15 cellular contexts compared by ENCODE assay signal in the genomic region with DNA sequence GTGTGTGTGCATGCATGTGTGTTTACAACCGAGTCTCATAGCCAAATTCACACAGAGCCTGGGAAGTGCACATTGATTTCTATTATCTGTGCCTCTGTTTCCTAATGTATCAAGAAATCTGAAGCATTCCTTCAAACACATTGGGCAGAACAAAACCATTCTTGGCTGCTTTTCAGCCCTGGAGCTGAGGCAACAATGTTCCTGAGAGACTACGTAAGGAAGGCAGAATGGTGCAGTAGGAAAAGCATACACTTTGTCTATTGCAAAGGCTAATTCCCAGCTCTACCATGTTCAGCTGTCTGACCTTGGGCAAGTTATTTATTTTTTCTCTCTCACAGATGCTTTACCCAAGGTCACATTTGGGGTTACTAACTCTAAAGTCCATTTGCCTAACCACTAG.
DNase-seq lines count a peak whose midpoint lies in the region; ATAC-seq, FAIRE-seq and TF ChIP-seq lines count a peak whose summit lies in the region.
"Had no signal": no experiment of that assay in that cellular context is flagged by ENCODE, and none has a peak within 500 bp of the region (broad histone marks: within the 10 kb centered on the region; RNA-seq: fewer than 3 reads in every experiment).

No MANE protein-coding gene starts in this region.

- H3K14ac ChIP-seq in H9 (ENCODE audit: insufficient read depth, low read length): no peak overlapping the region

- TF ChIP-seq CTCF in HepG2 (CRISPR knock-in tag; IDR thresholded peaks at IDR 0.05) (no peak), right lobe of liver (IDR thresholded peaks at IDR 0.05) (no peak), choroid plexus epithelial cell (conservative IDR thresholded peaks at IDR 0.05; ENCODE audit: low read depth, low read length) (no peak), testis (IDR thresholded peaks at IDR 0.05) (no peak), H9 (conservative IDR thresholded peaks at IDR 0.05) (no peak)

- CTCF ChIA-PET in HepG2 (lab: Yijun Ruan, JAX; ENCODE audit: low intra/inter-chr PET ratio, low total read pairs): no interaction called here

- in situ Hi-C loops in HepG2 (cut with HindIII; ENCODE audit: extremely low pct_ligation_motif_present, low pct_unique_long_range_greater_than_20kb): loop anchor here (25.0 kb wide), 1 partner anchor 106 kb away; no protein-coding TSS in a partner anchor

- H3K9ac ChIP-seq in HepG2 (ENCODE audit: insufficient read depth, low read depth, low read length) (no peak overlapping the region), H9 (ENCODE audit: extremely low read depth, insufficient read length, low read length) (no peak overlapping the region)
- H3K9ac ChIP-seq: BLaER1 treated with 17β-estradiol and CSF1 and Interleukin-3, amounts not matched to agents 10 nM and 100 nM; GM23248 had no signal

- TF ChIP-seq EP300 in HepG2 (IDR thresholded peaks at IDR 0.05; ENCODE audit: low read depth in 2 of 2, low read length in 2 of 2) (no peak), HepG2 (CRISPR knock-in tag; IDR thresholded peaks at IDR 0.05; ENCODE audit: borderline replicate concordance) (no peak)

- no peaks in the 10 kb centered on the region for H3K9me3 ChIP-seq in HepG2 (ENCODE audit: low read length)
- H3K9me3 ChIP-seq in right lobe of liver: no peaks in the 10 kb centered on the region
- H3K9me3 ChIP-seq in testis: no peaks in the 10 kb centered on the region
- no peaks in the 10 kb centered on the region for H3K9me3 ChIP-seq in H9 (ENCODE audit: control insufficient read depth, low read depth, low read length)
- H3K9me3 ChIP-seq: BLaER1 treated with 17β-estradiol and CSF1 and Interleukin-3, amounts not matched to agents 10 nM and 100 nM had no signal

- no peak overlapping the region for H2BK5ac ChIP-seq in H9 (ENCODE audit: insufficient read length, low read length)

- no peak overlapping the region for H2BK15ac ChIP-seq in H9 (ENCODE audit: low read depth, low read length)

- H3T11ph ChIP-seq in H9 (ENCODE audit: low read length): no peak overlapping the region

- ATAC-seq in HepG2: no peak; the same call in 2 of the 3 replicates
- no peak for ATAC-seq in right lobe of liver
- ATAC-seq: CD8-positive, alpha-beta T cell; GM12878 had no signal

- H3K27me3 Mint-ChIP-seq in H9 (ENCODE audit: low read depth): peaks cover 2% of the 10 kb centered on the region; the same call in 1 of the 2 replicates

- H2AK5ac ChIP-seq in H9 (ENCODE audit: insufficient read length, low read length): no peak overlapping the region

- H4K91ac ChIP-seq in H9 (ENCODE audit: insufficient read length, low read depth, low read length): no peak overlapping the region

- H4K8ac ChIP-seq in H9 (replicated peaks; ENCODE audit: insufficient read length, low read depth, low read length): no peak overlapping the region

- H3K27me3 ChIP-seq in HepG2 (ENCODE audit: control insufficient read depth in 1 of 2, insufficient read depth in 2 of 2, low read length in 2 of 2) (0 out of 5 replicates have a peak, but pooled peaks cover 0 to 5% of the 10 kb centered on the region in 2 experiments), right lobe of liver (no peaks in the 10 kb centered on the region), testis (no peaks in the 10 kb centered on the region), H9 (ENCODE audit: insufficient read depth, low read length) (no peaks in the 10 kb centered on the region)

- intact Hi-C loops in HepG2 (cut with micrococcal nuclease; ENCODE audit: unreplicated experiment) (no loop called here), right lobe of liver (cut with DNase I) (no loop called here), testis (cut with DNase I; ENCODE audit: low total_unique reads) (no loop called here)

- H2AFZ ChIP-seq in HepG2 (ENCODE audit: low read length) (no peak overlapping the region), H9 (ENCODE audit: low read length) (no peak overlapping the region)
- H2AFZ ChIP-seq: GM23248 had no signal

- H3K23ac ChIP-seq in H9 (ENCODE audit: insufficient read length, low read depth, low read length): no peak overlapping the region

- H3K4ac ChIP-seq in H9 (ENCODE audit: low read depth, low read length): no peak overlapping the region

- TF ChIP-seq RAD21 in HepG2 (CRISPR knock-in tag; IDR thresholded peaks at IDR 0.05): no peak

- peaks cover 6% of the 10 kb centered on the region; the same call in 1 of the 2 replicates for H3K4me1 ChIP-seq in HepG2 (ENCODE audit: insufficient read depth, low read length)
- no peaks in the 10 kb centered on the region for H3K4me1 ChIP-seq in right lobe of liver
- peaks cover 11% of the 10 kb centered on the region for H3K4me1 ChIP-seq in testis
- no peaks in the 10 kb centered on the region for H3K4me1 ChIP-seq in H9 (ENCODE audit: insufficient read depth, low read length)

- no peak overlapping the region for H4K5ac ChIP-seq in H9 (ENCODE audit: insufficient read length, low read depth, low read length)

- no peaks in the 10 kb centered on the region for H3K23me2 ChIP-seq in H9 (ENCODE audit: insufficient read length, low read depth, low read length, poor library complexity, severe bottlenecking)

- H4K20me1 ChIP-seq in HepG2 (ENCODE audit: insufficient read depth, low read length): no peaks in the 10 kb centered on the region
- H4K20me1 ChIP-seq in H9 (ENCODE audit: control insufficient read depth, insufficient read depth, insufficient read length): no peaks in the 10 kb centered on the region
- H4K20me1 ChIP-seq: BLaER1 treated with 17β-estradiol and CSF1 and Interleukin-3, amounts not matched to agents 10 nM and 100 nM had no signal

- H3K36me3 Mint-ChIP-seq in H9 (ENCODE audit: insufficient read depth in 1 of 3, low read depth in 3 of 3): no peaks in the 10 kb centered on the region
- H3K36me3 Mint-ChIP-seq: CD8-positive, alpha-beta T cell had no signal

- no peaks in the 10 kb centered on the region; a peak in 1 of 5 replicates for H3K9me3 Mint-ChIP-seq in H9
- H3K9me3 Mint-ChIP-seq: CD8-positive, alpha-beta T cell had no signal

- H3K4me3 ChIP-seq in HepG2 (replicated peaks in 1 of 3; ENCODE audit: insufficient read depth in 1 of 3, low read depth in 2 of 3, low read length in 3 of 3) (no peak overlapping the region), right lobe of liver (no peak overlapping the region), choroid plexus epithelial cell (ENCODE audit: low read depth, low read length) (no peak overlapping the region), testis (no peak overlapping the region)
- H3K4me3 ChIP-seq: BLaER1 treated with 17β-estradiol and CSF1 and Interleukin-3, amounts not matched to agents 10 nM and 100 nM; GM12878; GM23248 had no signal

- H2BK120ac ChIP-seq in H9 (ENCODE audit: low read depth, low read length, poor library complexity, severe bottlenecking): no peak overlapping the region

- H3K4me1 Mint-ChIP-seq in H9: peaks cover 7 to 15% of the 10 kb centered on the region in 2 experiments; a peak in 3 of 4 replicates
- H3K4me1 Mint-ChIP-seq: B cell had no signal

- H3K79me2 ChIP-seq in HepG2 (ENCODE audit: insufficient read depth, low read length) (no peaks in the 10 kb centered on the region), H9 (ENCODE audit: insufficient read depth, low read length) (no peaks in the 10 kb centered on the region)

- no peak overlapping the region for H3K4me3 Mint-ChIP-seq in H9
- H3K4me3 Mint-ChIP-seq: B cell; CD8-positive, alpha-beta T cell had no signal

- no peaks in the 10 kb centered on the region for H3K36me3 ChIP-seq in HepG2 (replicated peaks in 1 of 2; ENCODE audit: control insufficient read depth in 1 of 2, insufficient read depth in 2 of 2, low read length in 2 of 2)
- no peaks in the 10 kb centered on the region for H3K36me3 ChIP-seq in right lobe of liver
- H3K36me3 ChIP-seq in testis (ENCODE audit: low read depth, missing control alignments): no peaks in the 10 kb centered on the region
- H3K36me3 ChIP-seq: BLaER1 treated with 17β-estradiol and CSF1 and Interleukin-3, amounts not matched to agents 10 nM and 100 nM had no signal

- FAIRE-seq in HepG2 (lab: Jason Lieb, UNC): no peak
- FAIRE-seq: GM12878, GM19239 had no signal

- no peak overlapping the region for H3K4me2 ChIP-seq in HepG2 (ENCODE audit: low read depth, low read length)
- no peak overlapping the region for H3K4me2 ChIP-seq in H9 (ENCODE audit: insufficient read depth, insufficient read length, low read length)
- H3K4me2 ChIP-seq: BLaER1 treated with 17β-estradiol and CSF1 and Interleukin-3, amounts not matched to agents 10 nM and 100 nM had no signal

- 40% methylated on average over 2 of the region's 2 CpGs for WGBS in HepG2 (ENCODE audit: low lambda C conversion rate)
- WGBS in right lobe of liver (ENCODE audit: insufficient coverage, low coverage, low lambda C conversion rate, missing lambda C conversion rate): 63% methylated on average over 2 of the region's 2 CpGs
- 43 to 54% methylated on average over 2 of the region's 2 CpGs for WGBS in testis, 2 donors
- no CpG with 5 or more reads among the region's 2 CpGs for WGBS in H9 (ENCODE audit: extremely low coverage, insufficient read length, low lambda C conversion rate)

- POLR2A ChIA-PET in HepG2 (lab: Yijun Ruan, JAX): no interaction called here

- no peak for DNase-seq in HepG2 (ENCODE audit: low spot score)
- no peak for DNase-seq in right lobe of liver
- DNase-seq in choroid plexus epithelial cell (ENCODE audit: low read depth): peak; percentile 8
- DNase-seq in testis: peak; percentile 41
- DNase-seq in NCI-H2227 (lab: John Stamatoyannopoulos, UW; ENCODE audit: unreplicated experiment): no peak
- no peak for DNase-seq in H9
- DNase-seq: Calu3; CD8-positive, alpha-beta T cell; DMS79 treated with DMSO at 0.1 percent for 48 hours; GM23248; HCEC 1CT had no signal

- H3K27ac Mint-ChIP-seq in H9: no peak overlapping the region
- H3K27ac Mint-ChIP-seq: B cell; CD8-positive, alpha-beta T cell had no signal

- no peak overlapping the region for H3K18ac ChIP-seq in H9 (ENCODE audit: insufficient read length, low read depth, low read length)

- TF ChIP-seq POLR2A in HepG2 (IDR thresholded peaks at IDR 0.05; ENCODE audit: insufficient read depth in 1 of 2, low read depth in 2 of 2, low read length in 2 of 2) (no peak), right lobe of liver (IDR thresholded peaks at IDR 0.05) (no peak), testis (IDR thresholded peaks at IDR 0.05) (no peak)

- no peak overlapping the region for H2BK20ac ChIP-seq in H9 (ENCODE audit: low read depth, low read length, poor library complexity, severe bottlenecking)

- no peak overlapping the region for H3K56ac ChIP-seq in H9 (ENCODE audit: insufficient read length, low read depth, low read length)

- BruUV-seq in HepG2 (replicated peaks; lab: Mats Ljungman, UMichigan): no TSS peak

- no peak overlapping the region for H3K27ac ChIP-seq in HepG2 (ENCODE audit: extremely low read length, insufficient read depth, low read length)
- H3K27ac ChIP-seq in right lobe of liver: no peak overlapping the region
- H3K27ac ChIP-seq in testis: no peak overlapping the region
- H3K27ac ChIP-seq in H9 (ENCODE audit: insufficient read length, low read depth, low read length): no peak overlapping the region
- H3K27ac ChIP-seq: BLaER1 treated with 17β-estradiol and CSF1 and Interleukin-3, amounts not matched to agents 10 nM and 100 nM; GM23248 had no signal

- no peak overlapping the region for H2BK12ac ChIP-seq in H9 (ENCODE audit: insufficient read length, low read depth, low read length)

- H3K79me1 ChIP-seq in H9 (ENCODE audit: insufficient read depth, low read depth, low read length, poor library complexity, severe bottlenecking): no peaks in the 10 kb centered on the region

TF ChIP-seq in HepG2, 621 proteins besides CTCF, POLR2A, EP300 and RAD21 (continues in another document):
- TF ChIP-seq ZNF354B (CRISPR knock-in tag; IDR thresholded peaks at IDR 0.05): no peak

Comparison
In these comparisons a context has a peak if more than half of its experiments do, and no peak if none do; other contexts are left out.
1. DNase-seq: peak in choroid plexus epithelial cell (single experiment) and testis (single experiment); none in HepG2 (single experiment), right lobe of liver (0 of 3), NCI-H2227 (single experiment) and H9 (single experiment).